In the genomic region with DNA sequence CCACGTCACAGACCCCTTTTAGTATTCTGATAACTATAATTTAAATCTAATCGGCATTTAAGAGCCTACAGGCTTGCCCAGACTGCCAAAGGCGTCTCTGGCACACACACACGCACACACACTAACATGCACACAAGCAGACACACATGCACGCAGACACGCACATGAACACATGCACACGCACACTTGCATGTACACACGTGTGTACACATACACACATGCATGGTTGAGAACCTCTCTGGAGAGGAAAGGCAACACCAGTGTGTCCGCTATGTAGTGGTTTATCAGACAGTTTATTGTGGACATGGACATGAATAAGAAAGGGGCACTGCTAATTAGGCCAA, we compare ENCODE assay signal across 2 cellular contexts.
"Had no signal": no experiment of that assay in that cellular context is flagged by ENCODE, and none has a peak within 500 bp of the region (broad histone marks: within the 10 kb centered on the region; RNA-seq: fewer than 3 reads in every experiment).

No MANE protein-coding gene starts in this region.

- H3K9me3 ChIP-seq: colonic mucosa, sigmoid colon had no signal

- H3K36me3 ChIP-seq: colonic mucosa, sigmoid colon had no signal

- H3K27ac ChIP-seq: colonic mucosa, sigmoid colon had no signal

- H3K4me3 ChIP-seq: colonic mucosa, sigmoid colon had no signal
